ENCODE assay signal across 23 cellular contexts in genomic region chr16:50844840-50845239, GRCh38.
"Had no signal": no experiment of that assay in that cellular context is flagged by ENCODE, and none has a peak within 500 bp of the region (broad histone marks: within the 10 kb centered on the region; RNA-seq: fewer than 3 reads in every experiment).

No MANE protein-coding gene starts in this region.

- H3K4me2 ChIP-seq: smooth muscle cell had no signal

- H3K9me3 ChIP-seq: lower lobe of right lung, uterus had no signal

- H3K27ac ChIP-seq: cardiac muscle cell, epithelial cell of prostate, foreskin keratinocyte, lower lobe of right lung, uterus, WERI-Rb-1 had no signal

- H3K27me3 ChIP-seq: uterus had no signal

- H3K4me1 ChIP-seq: foreskin keratinocyte, lower lobe of right lung, uterus had no signal

- FAIRE-seq: keratinocyte, TTC549 had no signal

- DNase-seq: activated CD4-positive, alpha-beta T cell treated with anti-CD3 and anti-CD28 coated beads, Interleukin-2, amount 10 ng/mL, durations not matched to agents 7 days and 5 days; activated CD4-positive, CD25-positive, alpha-beta regulatory T cell treated with anti-CD3 and anti-CD28 coated beads, Interleukin-2, amount 50 U/mL, for 72 hours; activated CD8-positive, alpha-beta memory T cell treated with anti-CD3 and anti-CD28 coated beads for 24 hours; activated naive CD4-positive, alpha-beta T cell treated with Interleukin-2 at 50 U/mL for 16 hours; activated naive CD8-positive, alpha-beta T cell treated with anti-CD3 and anti-CD28 coated beads for 36 hours; activated T-cell treated with anti-CD3 and anti-CD28 coated beads, Interleukin-2, amount 50 U/mL, for 48 hours; cortex of kidney; left colon; lower lobe of right lung; naive B cell; posterior cingulate gyrus; stimulated activated CD4-positive, alpha-beta T cell treated with anti-CD3 and anti-CD28 coated beads, Interleukin-15, amount 100 ng/mL, for 24 hours; stimulated activated CD8-positive, alpha-beta memory T cell treated with anti-CD3 and anti-CD28 coated beads, Interleukin-4, amount 100 ng/mL, for 48 hours; stimulated activated naive B cell treated with anti-CD40 and anti-IgM and Interleukin-4, amounts not matched to agents 10 μg/mL and 1 μg/mL and 100 μg/mL, for 72 hours; trophoblast cell; uterus; WERI-Rb-1 had no signal

- H3K4me3 ChIP-seq: cardiac muscle cell, lower lobe of right lung, smooth muscle cell, uterus had no signal

- H3K36me3 ChIP-seq: cardiac muscle cell, lower lobe of right lung, uterus, WERI-Rb-1 had no signal
